ENCODE assay signal across 1 cellular context in genomic region chr18:46475367-46475752, GRCh38.
TF ChIP-seq lines count a peak whose summit lies in the region.

No MANE protein-coding gene starts in this region.

TF ChIP-seq in IMR-90, 13 proteins besides CTCF, POLR2A, EP300 and RAD21 (continued from another document):
- TF ChIP-seq ELK1 (IDR thresholded peaks at IDR 0.05; ENCODE audit: borderline replicate concordance, low read depth, low read length): no peak
- TF ChIP-seq RFX5 (IDR thresholded peaks at IDR 0.05; ENCODE audit: low read depth, low read length): no peak
- TF ChIP-seq RCOR1 (IDR thresholded peaks at IDR 0.05; ENCODE audit: insufficient replicate concordance, low read length): no peak
- TF ChIP-seq USF2 (IDR thresholded peaks at IDR 0.05; ENCODE audit: low read depth, low read length): no peak
- TF ChIP-seq BHLHE40 (IDR thresholded peaks at IDR 0.05; ENCODE audit: low read depth, low read length): no peak
- TF ChIP-seq SMC3 (IDR thresholded peaks at IDR 0.05; ENCODE audit: low read depth, low read length): no peak
- no peak for TF ChIP-seq CEBPB (IDR thresholded peaks at IDR 0.05; ENCODE audit: low read depth, low read length)
- no peak for TF ChIP-seq MAFK (IDR thresholded peaks at IDR 0.05; ENCODE audit: low read depth, low read length)
TF ChIP-seq in IMR-90: peak in this region for 0.
